1 cellular context compared by ENCODE assay signal in the genomic region with DNA sequence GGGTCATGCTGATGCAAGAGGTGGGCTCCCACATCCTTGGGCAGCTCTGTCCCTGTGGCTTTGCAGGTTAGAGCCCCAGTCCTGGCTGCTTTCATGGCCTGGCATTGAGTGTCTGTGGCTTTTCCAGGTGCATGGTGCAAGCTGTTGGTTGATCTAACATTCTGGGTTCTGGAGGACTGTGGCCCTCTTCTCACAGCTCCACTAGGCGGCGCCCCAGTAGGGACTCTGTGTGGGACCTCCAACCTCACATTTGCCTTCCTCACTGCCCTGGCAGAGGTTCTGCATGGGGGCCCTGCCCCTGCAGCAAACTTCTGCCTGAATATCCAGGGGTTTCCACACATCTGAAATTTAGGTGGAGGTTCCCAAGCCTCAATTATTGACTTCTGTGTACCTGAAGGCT.
TF ChIP-seq lines count a peak whose summit lies in the region.

No MANE protein-coding gene starts in this region.

TF ChIP-seq in K562, 482 proteins besides CTCF, POLR2A, EP300 and RAD21:
- TF ChIP-seq CTCFL (IDR thresholded peaks at IDR 0.05; ENCODE audit: borderline replicate concordance, insufficient read depth, low read depth, low read length, poor library complexity, severe bottlenecking) (peak; percentile 52), CHCHD3 (CRISPR knock-in tag; IDR thresholded peaks at IDR 0.05) (no peak)
- TF ChIP-seq, protein P1, sequence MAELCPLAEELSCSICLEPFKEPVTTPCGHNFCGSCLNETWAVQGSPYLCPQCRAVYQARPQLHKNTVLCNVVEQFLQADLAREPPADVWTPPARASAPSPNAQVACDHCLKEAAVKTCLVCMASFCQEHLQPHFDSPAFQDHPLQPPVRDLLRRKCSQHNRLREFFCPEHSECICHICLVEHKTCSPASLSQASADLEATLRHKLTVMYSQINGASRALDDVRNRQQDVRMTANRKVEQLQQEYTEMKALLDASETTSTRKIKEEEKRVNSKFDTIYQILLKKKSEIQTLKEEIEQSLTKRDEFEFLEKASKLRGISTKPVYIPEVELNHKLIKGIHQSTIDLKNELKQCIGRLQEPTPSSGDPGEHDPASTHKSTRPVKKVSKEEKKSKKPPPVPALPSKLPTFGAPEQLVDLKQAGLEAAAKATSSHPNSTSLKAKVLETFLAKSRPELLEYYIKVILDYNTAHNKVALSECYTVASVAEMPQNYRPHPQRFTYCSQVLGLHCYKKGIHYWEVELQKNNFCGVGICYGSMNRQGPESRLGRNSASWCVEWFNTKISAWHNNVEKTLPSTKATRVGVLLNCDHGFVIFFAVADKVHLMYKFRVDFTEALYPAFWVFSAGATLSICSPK (IDR thresholded peaks at IDR 0.05; ENCODE audit: borderline replicate concordance): no peak
